Comparison of ENCODE assay signal across 12 cellular contexts in genomic region chr10:44993922-44994751, GRCh38. TPM values are rescaled to one million over a fixed set of nuclear protein-coding genes. Genes with fewer than 3 reads are reported as not detected.
DNase-seq lines count a peak whose midpoint lies in the region; ATAC-seq, FAIRE-seq and TF ChIP-seq lines count a peak whose summit lies in the region.
"Had no signal": no experiment of that assay in that cellular context is flagged by ENCODE, and none has a peak within 500 bp of the region (broad histone marks: within the 10 kb centered on the region; RNA-seq: fewer than 3 reads in every experiment).

No MANE protein-coding gene starts in this region.

- no peaks in the 10 kb centered on the region for H3K36me3 Mint-ChIP-seq in HFFc6 (ENCODE audit: low read depth)

- peaks cover 6% of the 10 kb centered on the region for H3K4me1 ChIP-seq in GM12878 (ENCODE audit: control insufficient read depth, insufficient read depth, low read length)
- peaks cover 36% of the 10 kb centered on the region for H3K4me1 ChIP-seq in right cardiac atrium (ENCODE audit: control insufficient read depth, insufficient read depth, low read length)
- H3K4me1 ChIP-seq in suprapubic skin: peaks cover 58% of the 10 kb centered on the region

- H3K4me3 Mint-ChIP-seq in HFFc6: no peak overlapping the region

- CTCF ChIA-PET in GM12878 (lab: Yijun Ruan, JAX): interaction anchor here (0.7 to 2.9 kb wide), 7 partner anchors 10 to 63 kb away, joined by 3 to 11 read pairs (median 5); no protein-coding TSS in a partner anchor
- CTCF ChIA-PET in HEK293T (lab: Yijun Ruan, JAX): interaction anchor here (0.7 to 2.3 kb wide), 3 partner anchors 12 to 61 kb away, joined by 3 to 8 read pairs (median 3); no protein-coding TSS in a partner anchor

- TF ChIP-seq POLR2A in GM12878 (IDR thresholded peaks at IDR 0.05; ENCODE audit: low read depth, low read length) (no peak), suprapubic skin (IDR thresholded peaks at IDR 0.05) (no peak)

- intact Hi-C loops in GM12878 (cut with micrococcal nuclease; ENCODE audit: unreplicated experiment): no loop called here
- intact Hi-C loops in right cardiac atrium (cut with DNase I): no loop called here

- ATAC-seq in GM12878 (0 out of 3 replicates have a peak, but pooled peaks have one; percentile 34), right cardiac atrium (no peak), GM21737 (IDR thresholded peaks at IDR 0.05; ENCODE audit: unreplicated experiment) (no peak)
- ATAC-seq: sciatic nerve had no signal

- H3K9ac ChIP-seq in GM12878 (ENCODE audit: control insufficient read depth, insufficient read depth, low read length): no peak overlapping the region

- no peak for DNase-seq in HFFc6
- DNase-seq in GM12878 (ENCODE audit: low read depth, low spot score): no peak
- no peak for DNase-seq in right cardiac atrium
- DNase-seq in suprapubic skin (ENCODE audit: low spot score in 2 of 2): no peak
- DNase-seq in NCI-H1105 (lab: John Stamatoyannopoulos, UW): no peak
- no peak for DNase-seq in HEK293T (ENCODE audit: extremely low spot score)
- DNase-seq in stimulated activated CD4-positive, alpha-beta T cell treated with anti-CD3 and anti-CD28 coated beads, Interleukin-2, amount 100 ng/mL, for 24 hours: no peak
- DNase-seq: amniotic stem cell, DMS153, NCI-H510A treated with DMSO at 0.1 percent for 48 hours had no signal

- FAIRE-seq in GM12878 (lab: Jason Lieb, UNC): no peak

- H3K27ac ChIP-seq in GM12878 (ENCODE audit: control insufficient read depth, insufficient read depth) (no peak overlapping the region), right cardiac atrium (ENCODE audit: low read length) (peak overlapping the region; percentile 77), suprapubic skin (peak overlapping the region; percentile 88)

- peaks cover 2% of the 10 kb centered on the region for H3K27me3 Mint-ChIP-seq in HFFc6 (ENCODE audit: insufficient read depth)

- RAD21 ChIA-PET in GM12878 (lab: Charles Lee; ENCODE audit: unreplicated experiment): interaction anchor here (1.2 to 2.3 kb wide), 2 partner anchors 14 to 61 kb away, joined by 6 to 13 read pairs; no protein-coding TSS in a partner anchor

- TSS peak; percentile 83 for BruUV-seq in GM12878 (replicated peaks; lab: Mats Ljungman, UMichigan)

- SMC1A ChIA-PET in GM12878 (lab: Charles Lee; ENCODE audit: uncharacterized antibody, unreplicated experiment): interaction anchor here (0.6 to 2.6 kb wide), 4 partner anchors 18 to 185 kb away, joined by 3 to 10 read pairs (median 3); no protein-coding TSS in a partner anchor

- 69% methylated on average over 11 of the region's 11 CpGs for WGBS in GM12878 (ENCODE audit: insufficient coverage, insufficient replicate concordance, low lambda C conversion rate, missing lambda C conversion rate)
- 78% methylated on average over 11 of the region's 11 CpGs for WGBS in right cardiac atrium
- WGBS in suprapubic skin: 82% methylated on average over 11 of the region's 11 CpGs

- H3K9me3 ChIP-seq in GM12878 (replicated peaks; ENCODE audit: control insufficient read depth, insufficient read depth, low read length): no peaks in the 10 kb centered on the region
- H3K9me3 ChIP-seq in right cardiac atrium (ENCODE audit: control insufficient read depth, low read length): no peaks in the 10 kb centered on the region
- H3K9me3 ChIP-seq in suprapubic skin: no peaks in the 10 kb centered on the region

- no peak overlapping the region for H2AFZ ChIP-seq in GM12878 (ENCODE audit: control insufficient read depth, low read depth, low read length)

- no peak for TF ChIP-seq CTCF in HFFc6 (IDR thresholded peaks at IDR 0.05)
- 0 out of 6 replicates have a peak, but pooled peaks of 1 of the 3 experiments have one; percentile 12 for TF ChIP-seq CTCF in GM12878 (IDR thresholded peaks at IDR 0.05 in 2 of 3, conservative IDR thresholded peaks at IDR 0.05 in 1 of 3; ENCODE audit: control insufficient read depth in 2 of 3, extremely low read depth in 1 of 3, insufficient read depth in 1 of 3, low read depth in 3 of 3, low read length in 3 of 3)
- no peak for TF ChIP-seq CTCF in suprapubic skin (IDR thresholded peaks at IDR 0.05)

- POLR2A ChIA-PET in GM12878 (lab: Charles Lee): interaction anchor here (1.9 to 2.3 kb wide), 3 partner anchors 10 to 16 kb away, joined by 6 to 7 read pairs (median 7); partner anchors contain the start of gene DEPP1
- POLR2A ChIA-PET in HEK293T (lab: Yijun Ruan, JAX): no interaction called here

- H3K4me1 Mint-ChIP-seq in HFFc6 (ENCODE audit: low read depth): peaks cover 27% of the 10 kb centered on the region

- no peaks in the 10 kb centered on the region for H3K79me2 ChIP-seq in GM12878 (ENCODE audit: control insufficient read depth, insufficient read depth, low read length)

- TF ChIP-seq EP300 in GM12878 (IDR thresholded peaks at IDR 0.05; ENCODE audit: borderline replicate concordance in 1 of 2, control insufficient read depth in 1 of 2, low read depth in 2 of 2, low read length in 2 of 2) (no peak), suprapubic skin (IDR thresholded peaks at IDR 0.05) (no peak)

- H3K9me3 Mint-ChIP-seq in HFFc6: no peaks in the 10 kb centered on the region

- peak overlapping the region; percentile 27; the same call in 1 of the 2 replicates for H3K27ac Mint-ChIP-seq in HFFc6

- no peaks in the 10 kb centered on the region for H3K27me3 ChIP-seq in GM12878 (replicated peaks in 1 of 2; ENCODE audit: control insufficient read depth in 2 of 2, insufficient read depth in 2 of 2, low read length in 1 of 2)
- H3K27me3 ChIP-seq in right cardiac atrium (ENCODE audit: control insufficient read depth, insufficient read depth): no peaks in the 10 kb centered on the region
- H3K27me3 ChIP-seq in suprapubic skin: no peaks in the 10 kb centered on the region

- H3K4me3 ChIP-seq in GM12878 (no peak overlapping the region), right cardiac atrium (ENCODE audit: low read length) (no peak overlapping the region), suprapubic skin (no peak overlapping the region)

- peak; percentile 28; the same call in 1 of the 2 replicates for TF ChIP-seq RAD21 in GM12878 (IDR thresholded peaks at IDR 0.05; ENCODE audit: insufficient read depth, low read depth, low read length)

- H3K36me3 ChIP-seq in GM12878 (ENCODE audit: control insufficient read depth in 2 of 2, insufficient read depth in 2 of 2, low read length in 1 of 2) (peaks cover 0 to 1% of the 10 kb centered on the region in 2 experiments; a peak in 1 of 4 replicates), suprapubic skin (peaks cover 14% of the 10 kb centered on the region)

- H4K20me1 ChIP-seq in GM12878 (ENCODE audit: control insufficient read depth, insufficient read depth): no peaks in the 10 kb centered on the region

- no peak overlapping the region for H3K4me2 ChIP-seq in GM12878 (ENCODE audit: control insufficient read depth, insufficient read depth)

- in situ Hi-C loops in GM12878 (cut with MboI): no loop called here

RNA-seq across cellular contexts. Expression of gene ZNF22, which starts 6.6 kb away (rescaled TPM):
- total RNA-seq in HFFc6 (2021; fragmentation: NEBNext Ultra II Directional; extraction: Animal tissue kit (Norgen Biotek cat#: 25700)): 10 to 100 TPM in 4 of 6 experiments, 1 to 10 TPM in 2; 7.4 to 15.8 (median 13.2) TPM
- total RNA-seq in GM12878 (2013; cell fraction: nucleolus; rRNA removed): 15.8 and 16.7 TPM in 2 replicates
- total RNA-seq in GM12878 (2014; rRNA removed) (31.1 and 42.1 TPM in 2 replicates), GM12878 (2014; rRNA removed; fragmentation: Illumina TruSeq; extraction: Trizol) (44.2 and 44.5 TPM in 2 replicates), GM12878 (2021) (31.1 and 34.7 TPM in 2 replicates), right cardiac atrium (10 to 100 TPM; 15.4 to 20.7 (median 19.2) TPM), suprapubic skin (10 to 100 TPM in 1 of 4 donors, 1 to 10 TPM in 3; 6.7 to 15.1 (median 8.5) TPM)
- 20.2 TPM for polyA plus RNA-seq in GM12878 (2011; ENCODE audit: low read depth)
- polyA plus RNA-seq in GM12878 (2011; rRNA removed) (33.1 and 49.3 TPM in 2 replicates), GM12878 (2014; fragmentation: Illumina TruSeq; extraction: Trizol) (43.4 and 59.1 TPM in 2 replicates), GM12878 (2014; fragmentation: Nextera tagmentation; extraction: Ambion mirVana) (10 to 100 TPM; 47.4 to 74.4 TPM), GM12878 (2014; rRNA removed) (26.7 and 32.3 TPM in 2 replicates), GM12878 (2016; fragmentation: Nextera tagmentation; extraction: Ambion mirVana) (10 to 100 TPM; 47.2 to 48.4 TPM), right cardiac atrium (14.8 TPM)
- polyA plus RNA-seq in GM12878 (2011; cell fraction: cytosol; rRNA removed): 10.8 and 12.9 TPM in 2 replicates
- polyA plus RNA-seq in GM12878 (2011; cell fraction: nucleus; rRNA removed): 11.1 and 11.3 TPM in 2 replicates
- polyA plus RNA-seq in GM12878 (2012): 21.5 and 21.7 TPM in 2 replicates
- 8.3 and 8.7 TPM in 2 replicates for polyA minus RNA-seq in GM12878 (2011; rRNA and poly(A)+ RNA removed)
- 4.4 and 5.1 TPM in 2 replicates for polyA minus RNA-seq in GM12878 (2011; cell fraction: cytosol; rRNA and poly(A)+ RNA removed)
- 5.2 and 6.5 TPM in 2 replicates for polyA minus RNA-seq in GM12878 (2011; cell fraction: nucleus; rRNA and poly(A)+ RNA removed)

RNA-seq across cellular contexts. Expression of gene DEPP1, which starts 15.5 kb away (rescaled TPM):
- total RNA-seq in HFFc6 (2021; fragmentation: NEBNext Ultra II Directional; extraction: Animal tissue kit (Norgen Biotek cat#: 25700)): under 1 TPM; 0.43 to 0.78 (median 0.52) TPM
- total RNA-seq in GM12878 (2013; cell fraction: nucleolus; rRNA removed): 23.8 and 31.1 TPM in 2 replicates
- total RNA-seq in GM12878 (2014; rRNA removed) (7.8 and 8.4 TPM in 2 replicates), GM12878 (2014; rRNA removed; fragmentation: Illumina TruSeq; extraction: Trizol) (5.6 and 5.7 TPM in 2 replicates), GM12878 (2021) (8.6 and 8.9 TPM in 2 replicates), right cardiac atrium (10 to 100 TPM; 18.8 to 43.8 (median 23.8) TPM), suprapubic skin (100 to 1,000 TPM in 1 of 4 donors, 10 to 100 TPM in 3; 27.5 to 101 (median 38.2) TPM)
- polyA plus RNA-seq in GM12878 (2011; ENCODE audit: low read depth): 1.2 TPM
- polyA plus RNA-seq in GM12878 (2011; rRNA removed) (2.4 and 4.5 TPM in 2 replicates), GM12878 (2014; fragmentation: Illumina TruSeq; extraction: Trizol) (3.8 and 6.1 TPM in 2 replicates), GM12878 (2014; fragmentation: Nextera tagmentation; extraction: Ambion mirVana) (1 to 10 TPM; 1.7 to 1.8 TPM), GM12878 (2014; rRNA removed) (8.5 TPM in 2 replicates), GM12878 (2016; fragmentation: Nextera tagmentation; extraction: Ambion mirVana) (10 to 100 TPM; 11.0 to 12.1 TPM), right cardiac atrium (32.5 TPM)
- 5.2 and 6.2 TPM in 2 replicates for polyA plus RNA-seq in GM12878 (2011; cell fraction: cytosol; rRNA removed)
- 3.0 and 3.7 TPM in 2 replicates for polyA plus RNA-seq in GM12878 (2011; cell fraction: nucleus; rRNA removed)
- polyA plus RNA-seq in GM12878 (2012): 2.1 and 4.4 TPM in 2 replicates
- 6.1 and 8.3 TPM in 2 replicates for polyA minus RNA-seq in GM12878 (2011; rRNA and poly(A)+ RNA removed)
- 2.6 and 3.1 TPM in 2 replicates for polyA minus RNA-seq in GM12878 (2011; cell fraction: cytosol; rRNA and poly(A)+ RNA removed)
- 8.7 and 10.1 TPM in 2 replicates for polyA minus RNA-seq in GM12878 (2011; cell fraction: nucleus; rRNA and poly(A)+ RNA removed)

RNA-seq across cellular contexts. Expression of gene RASSF4, which starts 34.5 kb away (rescaled TPM):
- total RNA-seq in HFFc6 (2021; fragmentation: NEBNext Ultra II Directional; extraction: Animal tissue kit (Norgen Biotek cat#: 25700)): 1 to 10 TPM; 1.1 to 3.8 (median 2.9) TPM
- total RNA-seq in GM12878 (2013; cell fraction: nucleolus; rRNA removed): 175 and 194 TPM in 2 replicates
- total RNA-seq in GM12878 (2014; rRNA removed): 15.6 and 16.5 TPM in 2 replicates
- 10.9 and 11.9 TPM in 2 replicates for total RNA-seq in GM12878 (2014; rRNA removed; fragmentation: Illumina TruSeq; extraction: Trizol)
- 20.0 and 21.1 TPM in 2 replicates for total RNA-seq in GM12878 (2021)
- polyA plus RNA-seq in GM12878 (2011; ENCODE audit: low read depth): 9.8 TPM
- 50.8 and 71.1 TPM in 2 replicates for polyA plus RNA-seq in GM12878 (2011; rRNA removed)
- 55.8 and 83.7 TPM in 2 replicates for polyA plus RNA-seq in GM12878 (2011; cell fraction: cytosol; rRNA removed)
- 307 and 389 TPM in 2 replicates for polyA plus RNA-seq in GM12878 (2011; cell fraction: nucleus; rRNA removed)
- polyA plus RNA-seq in GM12878 (2012): 16.9 and 18.3 TPM in 2 replicates
- 6.3 and 10.7 TPM in 2 replicates for polyA plus RNA-seq in GM12878 (2014; fragmentation: Illumina TruSeq; extraction: Trizol)
- 1 to 10 TPM; 3.7 to 4.0 TPM for polyA plus RNA-seq in GM12878 (2014; fragmentation: Nextera tagmentation; extraction: Ambion mirVana)
- 17.1 and 19.4 TPM in 2 replicates for polyA plus RNA-seq in GM12878 (2014; rRNA removed)
- polyA plus RNA-seq in GM12878 (2016; fragmentation: Nextera tagmentation; extraction: Ambion mirVana): 10 to 100 TPM; 17.1 to 19.1 TPM
- 45.6 and 75.7 TPM in 2 replicates for polyA minus RNA-seq in GM12878 (2011; rRNA and poly(A)+ RNA removed)
- polyA minus RNA-seq in GM12878 (2011; cell fraction: cytosol; rRNA and poly(A)+ RNA removed): 17.1 and 19.4 TPM in 2 replicates
- polyA minus RNA-seq in GM12878 (2011; cell fraction: nucleus; rRNA and poly(A)+ RNA removed): 66.4 and 98.8 TPM in 2 replicates
- total RNA-seq in right cardiac atrium: 10 to 100 TPM; 57.9 to 92.1 (median 76.3) TPM
- 45.4 TPM for polyA plus RNA-seq in right cardiac atrium
- 10 to 100 TPM in 2 of 4 donors, 1 to 10 TPM in 2; 4.4 to 23.3 (median 12.9) TPM for total RNA-seq in suprapubic skin
